9 cellular contexts compared by ENCODE assay signal in genomic region chr12:125983094-125983783, GRCh38.
DNase-seq lines count a peak whose midpoint lies in the region; ATAC-seq, FAIRE-seq and TF ChIP-seq lines count a peak whose summit lies in the region.
"Had no signal": no experiment of that assay in that cellular context is flagged by ENCODE, and none has a peak within 500 bp of the region (broad histone marks: within the 10 kb centered on the region; RNA-seq: fewer than 3 reads in every experiment).

No MANE protein-coding gene starts in this region.

- CTCF ChIA-PET in GM12878 (lab: Yijun Ruan, JAX): no interaction called here

- peaks cover 0 to 16% of the 10 kb centered on the region in 2 donors for H3K4me1 Mint-ChIP-seq in stimulated activated naive B cell treated with anti-CD40 and anti-IgM and Interleukin-4, amounts not matched to agents 10 μg/mL and 1 μg/mL and 100 μg/mL, for 72 hours

- TF ChIP-seq EP300 in GM12878 (IDR thresholded peaks at IDR 0.05; ENCODE audit: borderline replicate concordance in 1 of 2, control insufficient read depth in 1 of 2, low read depth in 2 of 2, low read length in 2 of 2): no peak

- no peak overlapping the region for H3K27ac ChIP-seq in GM12878 (ENCODE audit: control insufficient read depth, insufficient read depth)
- no peak overlapping the region for H3K27ac ChIP-seq in small intestine (ENCODE audit: low read depth in 1 of 2, low read length in 1 of 2)

- no peak for TF ChIP-seq CTCF in GM12878 (IDR thresholded peaks at IDR 0.05 in 2 of 3, conservative IDR thresholded peaks at IDR 0.05 in 1 of 3; ENCODE audit: control insufficient read depth in 2 of 3, extremely low read depth in 1 of 3, insufficient read depth in 1 of 3, low read depth in 3 of 3, low read length in 3 of 3)

- ATAC-seq in GM12878 (peak; percentile 29), GM21786 (IDR thresholded peaks at IDR 0.05; ENCODE audit: unreplicated experiment) (no peak)
- ATAC-seq in stimulated activated naive B cell treated with anti-CD40 and anti-IgM and Interleukin-4, amounts not matched to agents 10 μg/mL and 1 μg/mL and 100 μg/mL, for 72 hours (replicated peaks): peak; percentile 57 to 65

- H3K27me3 Mint-ChIP-seq in stimulated activated naive B cell treated with anti-CD40 and anti-IgM and Interleukin-4, amounts not matched to agents 10 μg/mL and 1 μg/mL and 100 μg/mL, for 72 hours: peaks cover 23 to 40% of the 10 kb centered on the region in 2 donors

- no TSS peak for BruUV-seq in GM12878 (replicated peaks; lab: Mats Ljungman, UMichigan)

- no peaks in the 10 kb centered on the region for H3K36me3 Mint-ChIP-seq in stimulated activated naive B cell treated with anti-CD40 and anti-IgM and Interleukin-4, amounts not matched to agents 10 μg/mL and 1 μg/mL and 100 μg/mL, for 72 hours

- intact Hi-C loops in GM12878 (cut with micrococcal nuclease; ENCODE audit: unreplicated experiment): no loop called here

- no peaks in the 10 kb centered on the region for H4K20me1 ChIP-seq in GM12878 (ENCODE audit: control insufficient read depth, insufficient read depth)

- no peaks in the 10 kb centered on the region for H3K36me3 ChIP-seq in MG63
- H3K36me3 ChIP-seq in GM12878 (ENCODE audit: control insufficient read depth in 2 of 2, insufficient read depth in 2 of 2, low read length in 1 of 2): no peaks in the 10 kb centered on the region
- H3K36me3 ChIP-seq in small intestine (ENCODE audit: control insufficient read depth in 2 of 2, insufficient read depth in 2 of 2, low read length in 2 of 2): no peaks in the 10 kb centered on the region

- in situ Hi-C loops in GM12878 (cut with MboI): no loop called here

- RAD21 ChIA-PET in GM12878 (lab: Charles Lee; ENCODE audit: unreplicated experiment): no interaction called here

- SMC1A ChIA-PET in GM12878 (lab: Charles Lee; ENCODE audit: uncharacterized antibody, unreplicated experiment): no interaction called here

- no peaks in the 10 kb centered on the region for H3K27me3 ChIP-seq in MG63
- H3K27me3 ChIP-seq in GM12878 (replicated peaks in 1 of 2; ENCODE audit: control insufficient read depth in 2 of 2, insufficient read depth in 2 of 2, low read length in 1 of 2): no peaks in the 10 kb centered on the region
- peaks cover 0 to 4% of the 10 kb centered on the region in 2 donors for H3K27me3 ChIP-seq in small intestine (ENCODE audit: control insufficient read depth in 2 of 2, insufficient read depth in 2 of 2, low read length in 2 of 2)

- H3K9ac ChIP-seq in GM12878 (ENCODE audit: control insufficient read depth, insufficient read depth, low read length): no peak overlapping the region

- POLR2A ChIA-PET in GM12878 (lab: Charles Lee): no interaction called here

- H3K9me3 Mint-ChIP-seq in stimulated activated naive B cell treated with anti-CD40 and anti-IgM and Interleukin-4, amounts not matched to agents 10 μg/mL and 1 μg/mL and 100 μg/mL, for 72 hours: peaks cover 3 to 11% of the 10 kb centered on the region in 2 donors

- DNase-seq in MG63 (peak; percentile 70), GM12878 (ENCODE audit: low read depth, low spot score) (no peak), kidney glomerular epithelial cell (lab: John Stamatoyannopoulos, UW) (peak; percentile 19), HK-2 (ENCODE audit: unreplicated experiment) (no peak), small intestine (no peak), H54 (ENCODE audit: insufficient read length, low spot score) (no peak)
- DNase-seq in stimulated activated naive B cell treated with anti-CD40 and anti-IgM and Interleukin-4, amounts not matched to agents 10 μg/mL and 1 μg/mL and 100 μg/mL, for 72 hours: no peak

- no peaks in the 10 kb centered on the region for H3K4me1 ChIP-seq in GM12878 (ENCODE audit: control insufficient read depth, insufficient read depth, low read length)
- H3K4me1 ChIP-seq in small intestine (ENCODE audit: control insufficient read depth in 2 of 2, insufficient read depth in 1 of 2, low read depth in 1 of 2, low read length in 1 of 2): no peaks in the 10 kb centered on the region

- no peak for TF ChIP-seq POLR2A in GM12878 (IDR thresholded peaks at IDR 0.05; ENCODE audit: low read depth, low read length)
- no peak for TF ChIP-seq POLR2A in H54 (IDR thresholded peaks at IDR 0.05; ENCODE audit: low read depth, low read length)

- no peak overlapping the region for H3K4me2 ChIP-seq in GM12878 (ENCODE audit: control insufficient read depth, insufficient read depth)

- no peak for TF ChIP-seq RAD21 in GM12878 (IDR thresholded peaks at IDR 0.05; ENCODE audit: insufficient read depth, low read depth, low read length)

- peak overlapping the region; percentile 54 for H3K4me3 ChIP-seq in MG63
- H3K4me3 ChIP-seq in GM12878: no peak overlapping the region
- no peak overlapping the region for H3K4me3 ChIP-seq in small intestine (ENCODE audit: low read depth in 1 of 2, low read length in 2 of 2)

- no peak for FAIRE-seq in GM12878 (lab: Jason Lieb, UNC)
- no peak for FAIRE-seq in small intestine (lab: Jason Lieb, UNC)
- no peak for FAIRE-seq in H54 (lab: Jason Lieb, UNC)

- peak overlapping the region; percentile 56 to 78 for H3K4me3 Mint-ChIP-seq in stimulated activated naive B cell treated with anti-CD40 and anti-IgM and Interleukin-4, amounts not matched to agents 10 μg/mL and 1 μg/mL and 100 μg/mL, for 72 hours
- H3K4me3 Mint-ChIP-seq: stimulated activated naive CD8-positive, alpha-beta T cell treated with anti-CD3 and anti-CD28 coated beads, Interleukin-15, Interleukin-2, amounts not matched to agents 100 ng/mL and 50 ng/mL, for 24 hours had no signal

- no peak overlapping the region for H3K27ac Mint-ChIP-seq in stimulated activated naive B cell treated with anti-CD40 and anti-IgM and Interleukin-4, amounts not matched to agents 10 μg/mL and 1 μg/mL and 100 μg/mL, for 72 hours
- H3K27ac Mint-ChIP-seq: stimulated activated naive CD8-positive, alpha-beta T cell treated with anti-CD3 and anti-CD28 coated beads, Interleukin-15, Interleukin-2, amounts not matched to agents 100 ng/mL and 50 ng/mL, for 24 hours had no signal

- no peaks in the 10 kb centered on the region for H3K79me2 ChIP-seq in GM12878 (ENCODE audit: control insufficient read depth, insufficient read depth, low read length)

- 27% methylated on average over 24 of the region's 24 CpGs for WGBS in GM12878 (ENCODE audit: insufficient coverage, insufficient replicate concordance, low lambda C conversion rate, missing lambda C conversion rate)
- 4 to 12% (median 9%) methylated on average over 18 to 24 of the region's 24 CpGs for WGBS in small intestine, 3 donors

- no peaks in the 10 kb centered on the region for H3K9me3 ChIP-seq in MG63
- H3K9me3 ChIP-seq in GM12878 (replicated peaks; ENCODE audit: control insufficient read depth, insufficient read depth, low read length): no peaks in the 10 kb centered on the region
- H3K9me3 ChIP-seq in small intestine (ENCODE audit: control insufficient read depth, low read depth): no peaks in the 10 kb centered on the region

- H2AFZ ChIP-seq in GM12878 (ENCODE audit: control insufficient read depth, low read depth, low read length): no peak overlapping the region

TF ChIP-seq in GM12878, 131 proteins besides CTCF, POLR2A, EP300 and RAD21:
- TF ChIP-seq ZNF217 (IDR thresholded peaks at IDR 0.05): no peak
- peak in 1 of 2 experiments; percentile 56; a peak in 2 of 4 replicates for TF ChIP-seq BHLHE40 (IDR thresholded peaks at IDR 0.05; ENCODE audit: borderline replicate concordance in 1 of 2, low read depth in 2 of 2, low read length in 1 of 2)
- TF ChIP-seq RELA (IDR thresholded peaks at IDR 0.05; ENCODE audit: borderline replicate concordance, partially characterized antibody): no peak
- TF ChIP-seq TCF7 (IDR thresholded peaks at IDR 0.05; ENCODE audit: borderline replicate concordance): no peak

Comparison
In these comparisons a context has a peak if more than half of its experiments do, and no peak if none do; other contexts are left out.
1. DNase-seq: peak in MG63 (single experiment) and kidney glomerular epithelial cell (single experiment); none in GM12878 (single experiment), stimulated activated naive B cell treated with anti-CD40 and anti-IgM and Interleukin-4, amounts not matched to agents 10 μg/mL and 1 μg/mL and 100 μg/mL, for 72 hours (single experiment), HK-2 (single experiment), small intestine (single experiment) and H54 (single experiment).